ENCODE assay signal across 10 cellular contexts in genomic region chr6:146753306-146753705, GRCh38.
"Had no signal": no experiment of that assay in that cellular context is flagged by ENCODE, and none has a peak within 500 bp of the region (broad histone marks: within the 10 kb centered on the region; RNA-seq: fewer than 3 reads in every experiment).

No MANE protein-coding gene starts in this region.

- H3K9ac ChIP-seq: GM23248 had no signal

- H2AFZ ChIP-seq: GM23248 had no signal

- ATAC-seq: HCT116, K562 had no signal

- H3K4me1 ChIP-seq: HAP-1 had no signal

- H3K27ac ChIP-seq: GM23248, HL-60 had no signal

- H3K9me3 ChIP-seq: HAP-1 had no signal

- H3K4me3 ChIP-seq: GM23248, HAP-1, K562 had no signal

- H3K36me3 ChIP-seq: HAP-1 had no signal

- FAIRE-seq: K562 had no signal

- DNase-seq: GM23248, GOT3, H7, HFFc6, IMR-90, KG1 had no signal
